17 cellular contexts compared by ENCODE assay signal in the genomic region with DNA sequence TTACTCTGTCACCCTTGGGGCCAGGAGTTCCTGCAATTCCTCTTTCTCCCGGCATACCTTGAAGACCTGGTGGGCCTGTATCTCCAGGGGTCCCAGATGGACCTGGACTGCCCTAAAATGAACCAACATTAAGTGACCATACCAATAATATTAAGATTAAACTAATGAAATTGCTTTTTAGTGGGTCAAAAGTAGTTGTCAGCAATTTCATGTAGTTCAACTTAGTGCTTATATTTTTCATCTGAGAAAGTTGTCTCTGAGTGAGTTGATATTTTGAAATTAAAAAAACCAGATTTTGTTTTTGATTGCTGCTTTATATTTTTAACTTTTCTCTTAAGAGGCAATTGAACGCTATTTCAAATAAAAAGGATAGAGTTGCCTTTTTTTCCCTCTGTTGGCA.
A peak's percentile ranks its signal among the peaks of the same experiment; 100 is the strongest.
DNase-seq lines count a peak whose midpoint lies in the region; ATAC-seq and FAIRE-seq lines count a peak whose summit lies in the region.
"Had no signal": no experiment of that assay in that cellular context is flagged by ENCODE, and none has a peak within 500 bp of the region (broad histone marks: within the 10 kb centered on the region; RNA-seq: fewer than 3 reads in every experiment).

No MANE protein-coding gene starts in this region.

- H3K79me1 ChIP-seq in mesenchymal stem cell (replicated peaks; ENCODE audit: low read length, poor library complexity, severe bottlenecking) = peaks cover 6% of the 10 kb centered on the region

- H3K9me3 ChIP-seq in GM23248 (ENCODE audit: low read depth) (no peaks in the 10 kb centered on the region), mesenchymal stem cell (ENCODE audit: control insufficient read depth, low read length) (no peaks in the 10 kb centered on the region), subcutaneous abdominal adipose tissue (ENCODE audit: control insufficient read depth in 5 of 5, low read length in 5 of 5) (no peaks in the 10 kb centered on the region)

- no peak overlapping the region for H4K91ac ChIP-seq in mesenchymal stem cell (ENCODE audit: low read length)

- no peak overlapping the region for H2BK120ac ChIP-seq in mesenchymal stem cell (ENCODE audit: low read depth, low read length)

- H3K14ac ChIP-seq in mesenchymal stem cell (ENCODE audit: low read length in 2 of 2) = no peak overlapping the region

- no peak overlapping the region for H2BK15ac ChIP-seq in mesenchymal stem cell (ENCODE audit: low read depth, poor library complexity, severe bottlenecking)

- H3F3A ChIP-seq in GM23248 (ENCODE audit: insufficient read depth) = peaks cover 45% of the 10 kb centered on the region

- no peak overlapping the region for H3K23ac ChIP-seq in mesenchymal stem cell (ENCODE audit: low read length in 2 of 2)

- no peaks in the 10 kb centered on the region for H3K9me2 ChIP-seq in GM23248 (ENCODE audit: insufficient read depth)

- no peaks in the 10 kb centered on the region for H4K20me1 ChIP-seq in GM23248 (ENCODE audit: insufficient read depth)

- H3K36me3 ChIP-seq in GM23248 (ENCODE audit: low read depth) = peaks cover 85% of the 10 kb centered on the region
- H3K36me3 ChIP-seq in mesenchymal stem cell (ENCODE audit: control insufficient read depth in 1 of 2, insufficient read depth in 2 of 2, low read depth in 1 of 2, low read length in 2 of 2) = peaks cover 8 to 95% of the 10 kb centered on the region in 2 experiments
- H3K36me3 ChIP-seq in subcutaneous abdominal adipose tissue (ENCODE audit: control insufficient read depth in 5 of 5, insufficient read depth in 5 of 5, low read length in 5 of 5) = peaks cover 26 to 59% (median 54%) of the 10 kb centered on the region in 5 donors

- no peak overlapping the region for H3K18ac ChIP-seq in mesenchymal stem cell (ENCODE audit: low read depth in 1 of 2, low read length in 2 of 2)

- FAIRE-seq in TTC549 (lab: Jason Lieb, UNC) = peak; percentile 65
- FAIRE-seq: D721Med, GM12892, GM19239 had no signal

- WGBS in GM23248 (ENCODE audit: low coverage in 1 of 2, low lambda C conversion rate in 2 of 2, missing lambda C conversion rate in 2 of 2), 2 experiments = 96 to 98% methylated on average over 2 of the region's 2 CpGs
- WGBS in mesenchymal stem cell = 100% methylated on average over 1 of the region's 2 CpGs

- H3K9ac ChIP-seq in GM23248 = no peak overlapping the region
- peak overlapping the region; percentile 3 for H3K9ac ChIP-seq in mesenchymal stem cell (ENCODE audit: low read length)
- H3K9ac ChIP-seq in subcutaneous abdominal adipose tissue (ENCODE audit: low read length in 5 of 5) = no peak overlapping the region

- no peak overlapping the region for H4K8ac ChIP-seq in mesenchymal stem cell (ENCODE audit: low read length)

- no peak overlapping the region for H2BK12ac ChIP-seq in mesenchymal stem cell (ENCODE audit: low read length in 2 of 2)

- H3K4me1 ChIP-seq in GM23248 (ENCODE audit: insufficient read depth) (0 out of 2 replicates have a peak, but pooled peaks cover 3% of the 10 kb centered on the region), mesenchymal stem cell (ENCODE audit: control insufficient read depth, insufficient read depth, low read depth, low read length) (no peaks in the 10 kb centered on the region), subcutaneous abdominal adipose tissue (ENCODE audit: control insufficient read depth in 5 of 5, insufficient read depth in 5 of 5, low read length in 5 of 5) (peaks cover 0 to 4% (median 0%) of the 10 kb centered on the region in 5 donors)

- H3K27ac ChIP-seq in GM23248 (peak overlapping the region; percentile 50), mesenchymal stem cell (ENCODE audit: low read length, poor library complexity, severe bottlenecking) (no peak overlapping the region), subcutaneous abdominal adipose tissue (ENCODE audit: low read depth, low read length) (peak overlapping the region; percentile 4)
- H3K27ac ChIP-seq: C4-2B had no signal

- in situ Hi-C loops in GM23248 (cut with MboI) = no loop called here

- H3K4ac ChIP-seq in mesenchymal stem cell (ENCODE audit: low read depth in 1 of 2, low read length in 2 of 2) = no peak overlapping the region

- no peaks in the 10 kb centered on the region for H3K27me3 ChIP-seq in GM23248 (replicated peaks; ENCODE audit: insufficient read depth)
- no peaks in the 10 kb centered on the region for H3K27me3 ChIP-seq in mesenchymal stem cell (ENCODE audit: control insufficient read depth in 1 of 2, insufficient read depth in 1 of 2, low read length in 2 of 2)
- H3K27me3 ChIP-seq in subcutaneous abdominal adipose tissue (ENCODE audit: control insufficient read depth in 5 of 5, insufficient read depth in 4 of 5, low read length in 5 of 5) = no peaks in the 10 kb centered on the region

- ATAC-seq in HG03469 (IDR thresholded peaks at IDR 0.05; ENCODE audit: unreplicated experiment) = no peak

- no peak overlapping the region for H2AK5ac ChIP-seq in mesenchymal stem cell (ENCODE audit: low read length, severe bottlenecking)

- no peak overlapping the region for H2AFZ ChIP-seq in GM23248
- H2AFZ ChIP-seq in mesenchymal stem cell (ENCODE audit: low read depth, low read length) = no peak overlapping the region

- H3K4me2 ChIP-seq in GM23248 (ENCODE audit: unreplicated experiment) = no peak overlapping the region
- no peak overlapping the region for H3K4me2 ChIP-seq in mesenchymal stem cell (ENCODE audit: low read length, poor library complexity, severe bottlenecking)

- no peak for DNase-seq in GM23248
- DNase-seq in mesenchymal stem cell = no peak
- no peak for DNase-seq in GOT3 (lab: John Stamatoyannopoulos, UW)
- DNase-seq in medulla oblongata (ENCODE audit: extremely low spot score) = no peak
- DNase-seq: CD4-positive, alpha-beta memory T cell; COR-L47; DMS153; DND-41; GDM1; HCEC 1CT had no signal

- H3K79me2 ChIP-seq in GM23248 (ENCODE audit: insufficient read depth) = peaks cover 18% of the 10 kb centered on the region; the same call in 1 of the 2 replicates

- H2BK5ac ChIP-seq in mesenchymal stem cell (ENCODE audit: low read depth, low read length, poor library complexity, severe bottlenecking) = no peak overlapping the region

- H3K4me3 ChIP-seq in GM23248 (no peak overlapping the region), mesenchymal stem cell (ENCODE audit: insufficient read depth in 1 of 2, low read depth in 1 of 2, low read length in 2 of 2) (no peak overlapping the region), subcutaneous abdominal adipose tissue (ENCODE audit: low read depth in 1 of 5, low read length in 5 of 5) (no peak overlapping the region)
